Comparison of ENCODE assay signal across 17 cellular contexts in genomic region chr1:12369258-12369657, GRCh38.
DNase-seq lines count a peak whose midpoint lies in the region; ATAC-seq and TF ChIP-seq lines count a peak whose summit lies in the region.
"Had no signal": no experiment of that assay in that cellular context is flagged by ENCODE, and none has a peak within 500 bp of the region (broad histone marks: within the 10 kb centered on the region; RNA-seq: fewer than 3 reads in every experiment).

No MANE protein-coding gene starts in this region.

- H3K9me3 ChIP-seq in IMR-90 (ENCODE audit: control insufficient read depth, insufficient read depth, low read length): no peaks in the 10 kb centered on the region
- H3K9me3 ChIP-seq in psoas muscle: no peaks in the 10 kb centered on the region

- no peak overlapping the region for H2BK20ac ChIP-seq in IMR-90 (ENCODE audit: low read depth, low read length)

- 60% methylated on average over 1 of the region's 6 CpGs; no CpG with 5 or more reads in 1 of the 2 experiments for WGBS in IMR-90 (ENCODE audit: extremely low coverage in 2 of 2, insufficient read length in 1 of 2), 2 experiments
- 83 to 89% (median 88%) methylated on average over 6 of the region's 6 CpGs for WGBS in psoas muscle, 3 donors

- H3K36me3 ChIP-seq in IMR-90 (ENCODE audit: control insufficient read depth, insufficient read depth, low read length): peaks cover 12% of the 10 kb centered on the region
- peaks cover 5 to 82% of the 10 kb centered on the region in 2 donors for H3K36me3 ChIP-seq in psoas muscle (ENCODE audit: insufficient read depth in 1 of 2, low read depth in 1 of 2)

- no peak for TF ChIP-seq CTCF in IMR-90 (conservative IDR thresholded peaks at IDR 0.05; ENCODE audit: low read depth, low read length)
- TF ChIP-seq CTCF in mesothelial cell of epicardium (IDR thresholded peaks at IDR 0.05; ENCODE audit: unreplicated experiment): no peak
- no peak for TF ChIP-seq CTCF in psoas muscle (IDR thresholded peaks at IDR 0.05)

- H3K4me2 ChIP-seq in IMR-90 (ENCODE audit: low read depth, low read length): no peak overlapping the region
- H3K4me2 ChIP-seq: PC-9 had no signal

- BruUV-seq in IMR-90 (replicated peaks; lab: Mats Ljungman, UMichigan): no TSS peak

- peak; percentile 24 for DNase-seq in Daoy (ENCODE audit: low read depth)
- DNase-seq in IMR-90: peak; percentile 46
- no peak for DNase-seq in mesothelial cell of epicardium (ENCODE audit: low spot score in 2 of 2, unreplicated experiment in 2 of 2)
- no peak for DNase-seq in psoas muscle
- DNase-seq: CD4-positive, alpha-beta memory T cell; DND-41; HFFc6; Kasumi-1; NCI-H187 treated with DMSO at 0.1 percent for 48 hours; NCI-H446 treated with DMSO at 0.1 percent for 48 hours; NCI-H748 treated with DMSO at 0.1 percent for 48 hours; PC-9; SHP77 had no signal

- POLR2A ChIA-PET in IMR-90 (lab: Charles Lee; ENCODE audit: unreplicated experiment): no interaction called here

- H4K5ac ChIP-seq in IMR-90 (ENCODE audit: low read depth, low read length): no peak overlapping the region

- H3K36me3 Mint-ChIP-seq in mesothelial cell of epicardium: peaks cover 38% of the 10 kb centered on the region

- H3K27me3 ChIP-seq in IMR-90 (ENCODE audit: control insufficient read depth, insufficient read depth, low read length) (no peaks in the 10 kb centered on the region), psoas muscle (ENCODE audit: insufficient read depth in 3 of 3, low read length in 2 of 3) (no peaks in the 10 kb centered on the region)

- no peak overlapping the region for H2AK5ac ChIP-seq in IMR-90 (ENCODE audit: low read depth, low read length)

- no peak overlapping the region for H3K14ac ChIP-seq in IMR-90 (replicated peaks; ENCODE audit: low read depth, low read length)

- H3K4me3 Mint-ChIP-seq in mesothelial cell of epicardium: no peak overlapping the region
- H3K4me3 Mint-ChIP-seq: B cell; CD4-positive, alpha-beta memory T cell; HFFc6 had no signal

- peaks cover 3% of the 10 kb centered on the region for H3K9me1 ChIP-seq in IMR-90 (ENCODE audit: insufficient read depth, low read length)

- H2AK9ac ChIP-seq in IMR-90 (replicated peaks; ENCODE audit: low read depth, low read length, poor library complexity): no peak overlapping the region

- H2AFZ ChIP-seq in IMR-90 (replicated peaks; ENCODE audit: low read length, poor library complexity): no peak overlapping the region
- H2AFZ ChIP-seq: PC-9 had no signal

- H3K27ac Mint-ChIP-seq in mesothelial cell of epicardium: peak overlapping the region; percentile 56
- H3K27ac Mint-ChIP-seq: B cell, HFFc6 had no signal

- H3K4me3 ChIP-seq in IMR-90 (ENCODE audit: insufficient read depth, low read depth, low read length) (no peak overlapping the region), psoas muscle (no peak overlapping the region)
- H3K4me3 ChIP-seq: PC-9 had no signal

- 0 out of 4 replicates have a peak, but pooled peaks cover 0 to 3% of the 10 kb centered on the region in 2 experiments for H3K79me1 ChIP-seq in IMR-90 (ENCODE audit: low read depth in 1 of 2, low read length in 2 of 2)

- H3K9me3 Mint-ChIP-seq in mesothelial cell of epicardium: peaks cover 5% of the 10 kb centered on the region
- H3K9me3 Mint-ChIP-seq: CD4-positive, alpha-beta memory T cell; HFFc6 had no signal

- H2BK120ac ChIP-seq in IMR-90 (ENCODE audit: low read depth, low read length): no peak overlapping the region

- ATAC-seq in IMR-90 (ENCODE audit: low read depth): no peak
- ATAC-seq in GM18502 (IDR thresholded peaks at IDR 0.05; ENCODE audit: poor library complexity, unreplicated experiment): no peak
- no peak for ATAC-seq in psoas muscle
- ATAC-seq in HG02885 (IDR thresholded peaks at IDR 0.05; ENCODE audit: poor library complexity, unreplicated experiment): no peak

- no peak overlapping the region for H4K91ac ChIP-seq in IMR-90 (ENCODE audit: insufficient read depth, low read depth, low read length)

- H3K27ac ChIP-seq in IMR-90 (ENCODE audit: insufficient read depth, low read length) (no peak overlapping the region), angular gyrus (ENCODE audit: low read depth, low read length) (peak overlapping the region; percentile 8), psoas muscle (no peak overlapping the region)
- H3K27ac ChIP-seq: PC-9 had no signal

- no peak overlapping the region for H2BK5ac ChIP-seq in IMR-90 (ENCODE audit: low read depth, low read length, poor library complexity, severe bottlenecking)

- TF ChIP-seq RAD21 in IMR-90 (IDR thresholded peaks at IDR 0.05; ENCODE audit: low read length): no peak

- no peak overlapping the region for H3K23ac ChIP-seq in IMR-90 (ENCODE audit: low read depth, low read length)

- dilution Hi-C loops in IMR-90 (cut with HindIII; ENCODE audit: low sequenced_read_pairs, unreplicated experiment): no loop called here

- H3K4ac ChIP-seq in IMR-90 (ENCODE audit: low read depth, low read length): no peak overlapping the region

- H4K20me1 ChIP-seq in IMR-90 (ENCODE audit: insufficient read depth, low read length): no peaks in the 10 kb centered on the region

- H3K4me1 ChIP-seq in IMR-90 (ENCODE audit: control insufficient read depth, insufficient read depth, low read length) (no peaks in the 10 kb centered on the region; the same call in 1 of the 2 replicates), psoas muscle (no peaks in the 10 kb centered on the region)

- H4K8ac ChIP-seq in IMR-90 (ENCODE audit: low read depth in 2 of 2, low read length in 2 of 2): no peak overlapping the region

- TF ChIP-seq POLR2A in IMR-90 (IDR thresholded peaks at IDR 0.05; ENCODE audit: low read depth, low read length): no peak

- H3K56ac ChIP-seq in IMR-90 (ENCODE audit: extremely low read depth, insufficient read depth, low read length): no peak overlapping the region

- H3K18ac ChIP-seq in IMR-90 (ENCODE audit: low read depth, low read length): no peak overlapping the region

- no peak overlapping the region for H2BK15ac ChIP-seq in IMR-90 (ENCODE audit: low read depth, low read length)

- no peak overlapping the region for H3K9ac ChIP-seq in IMR-90 (ENCODE audit: low read depth, low read length)

- CTCF ChIA-PET in IMR-90 (lab: Yijun Ruan, JAX): no interaction called here

- H3K27me3 Mint-ChIP-seq in mesothelial cell of epicardium (ENCODE audit: low read depth): no peaks in the 10 kb centered on the region
- H3K27me3 Mint-ChIP-seq: B cell; CD4-positive, alpha-beta memory T cell had no signal

- peaks cover 42% of the 10 kb centered on the region for H3K4me1 Mint-ChIP-seq in mesothelial cell of epicardium
- H3K4me1 Mint-ChIP-seq: B cell had no signal

- in situ Hi-C loops in IMR-90 (cut with MboI; ENCODE audit: low sequenced_read_pairs): no loop called here

- intact Hi-C loops in IMR-90 (cut with micrococcal nuclease): no loop called here
- intact Hi-C loops in psoas muscle (cut with DNase I): no loop called here

TF ChIP-seq in IMR-90, 13 proteins besides CTCF, POLR2A, EP300 and RAD21:
- TF ChIP-seq MAZ (IDR thresholded peaks at IDR 0.05; ENCODE audit: borderline replicate concordance, low read depth, low read length) (no peak), ELK1 (IDR thresholded peaks at IDR 0.05; ENCODE audit: borderline replicate concordance, low read depth, low read length) (no peak), CEBPB (IDR thresholded peaks at IDR 0.05; ENCODE audit: low read depth, low read length) (no peak), NFE2L2 (IDR thresholded peaks at IDR 0.05; ENCODE audit: low read depth, low read length) (no peak), SMC3 (IDR thresholded peaks at IDR 0.05; ENCODE audit: low read depth, low read length) (no peak), FOS (IDR thresholded peaks at IDR 0.05; ENCODE audit: low read depth, low read length) (no peak), USF2 (IDR thresholded peaks at IDR 0.05; ENCODE audit: low read depth, low read length) (no peak), RFX5 (IDR thresholded peaks at IDR 0.05; ENCODE audit: low read depth, low read length) (no peak), MXI1 (IDR thresholded peaks at IDR 0.05; ENCODE audit: borderline replicate concordance, low read depth, low read length) (no peak), RCOR1 (IDR thresholded peaks at IDR 0.05; ENCODE audit: insufficient replicate concordance, low read length) (no peak)

Comparison
In these comparisons a context has a peak if more than half of its experiments do, and no peak if none do; other contexts are left out.
1. DNase-seq: peak in Daoy (single experiment) and IMR-90 (single experiment); none in mesothelial cell of epicardium (0 of 2) and psoas muscle (0 of 2).